In the genomic region with DNA sequence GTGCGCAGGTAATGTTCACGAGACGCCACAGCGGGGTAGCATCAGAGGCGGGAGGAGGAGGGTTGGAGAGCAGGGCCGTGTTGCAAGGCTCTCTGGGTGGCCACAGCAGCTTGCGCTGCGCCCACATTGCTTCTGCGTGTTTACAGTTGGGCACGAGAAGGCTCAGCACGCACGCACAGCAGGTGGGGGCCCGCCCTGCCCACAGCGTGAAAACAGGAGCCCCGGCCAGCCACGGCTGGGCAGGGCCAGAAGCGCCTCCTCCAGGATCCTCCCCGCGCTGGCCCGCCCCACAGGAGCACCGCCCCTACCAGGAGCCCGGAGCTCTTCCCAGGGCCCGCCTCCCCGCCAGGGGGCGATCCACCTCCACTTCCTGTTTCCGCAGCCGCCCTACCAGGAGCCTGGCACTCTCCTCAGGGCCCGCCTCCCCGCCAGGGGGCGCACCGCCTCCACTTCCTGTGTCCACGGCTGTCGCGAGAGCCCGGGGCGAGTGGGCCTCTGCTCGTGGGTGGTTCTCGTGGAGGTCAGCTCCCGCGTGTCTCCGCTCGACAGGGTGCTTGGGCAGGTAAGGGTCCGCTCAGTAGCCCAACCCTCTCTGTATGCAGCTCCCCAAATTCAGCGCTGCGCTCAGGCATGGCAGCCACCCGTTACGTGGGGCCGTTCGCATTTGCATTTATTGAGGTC, we compare ENCODE assay signal across 8 cellular contexts. TPM values are rescaled to one million over a fixed set of nuclear protein-coding genes. Genes with fewer than 3 reads are reported as not detected.
DNase-seq lines count a peak whose midpoint lies in the region; ATAC-seq, FAIRE-seq and TF ChIP-seq lines count a peak whose summit lies in the region.

TSS of gene FAM50B (plus strand) at position 449 of the 681 bp plus-strand sequence. CDS start 439 bp downstream, outside the sequence.

- ATAC-seq in HG02571 (IDR thresholded peaks at IDR 0.05; ENCODE audit: unreplicated experiment) (peak; percentile 86), activated B cell treated with CpG ODN at 0.5 μM for 24 hours (ENCODE audit: low read depth) (peak; percentile 95)

- intact Hi-C loops in activated B cell treated with CpG ODN at 0.5 μM for 24 hours (cut with micrococcal nuclease) (loop anchor here (1.0 to 5.0 kb wide), 7 partner anchors 44 to 307 kb away; partner anchors contain the start of gene ECI2), spleen (cut with DNase I; ENCODE audit: low total_unique reads) (no loop called here)

- H3K9me3 Mint-ChIP-seq in activated B cell treated with CpG ODN at 0.5 μM for 24 hours (no peaks in the 10 kb centered on the region), immature natural killer cell (peaks cover 0 to 3% (median 0%) of the 10 kb centered on the region in 6 donors)

- peaks cover 0 to 10% (median 4%) of the 10 kb centered on the region in 8 donors for H3K9me3 ChIP-seq in spleen

- TF ChIP-seq POLR2A in spleen (IDR thresholded peaks at IDR 0.05) = peak in 1 of 3 donors; percentile 7

- H3K4me3 ChIP-seq in GM12865 (ENCODE audit: low read depth, low read length) (peak within 1 kb of the TSS; percentile 60), cardiac fibroblast (replicated peaks in 1 of 2; ENCODE audit: low read depth in 2 of 2, low read length in 2 of 2) (peak within 1 kb of the TSS; percentile 50 to 58), spleen (peak within 1 kb of the TSS; percentile 25 to 73 (median 39))

- CTCF ChIA-PET in activated B cell treated with CpG ODN at 0.5 μM for 24 hours (lab: Charles Lee) = interaction anchor here (0.6 to 3.7 kb wide), 20 partner anchors 13 to 304 kb away, joined by 3 to 18 read pairs (median 4); partner anchors contain the start of gene PXDC1

- WGBS in spleen, 5 donors = 36 to 65% (median 50%) methylated on average over 34 to 49 of the region's 49 CpGs

- DNase-seq in GM12865 (ENCODE audit: low read depth) (peak; percentile 89), NCI-H146 (lab: John Stamatoyannopoulos, UW) (peak; percentile 77), activated B cell treated with CpG ODN at 0.5 μM for 24 hours (peak; percentile 86), cardiac fibroblast (ENCODE audit: low read depth in 2 of 2) (peak; percentile 91), immature natural killer cell (peak; percentile 91 to 94 (median 94)), spleen (peak; percentile 97), urothelium cell line (ENCODE audit: low spot score) (no peak)

- peaks cover 0 to 40% (median 13%) of the 10 kb centered on the region in 6 donors for H3K4me1 ChIP-seq in spleen

- peak within 1 kb of the TSS; percentile 80 for H3K27ac Mint-ChIP-seq in activated B cell treated with CpG ODN at 0.5 μM for 24 hours
- H3K27ac Mint-ChIP-seq in immature natural killer cell = peak within 1 kb of the TSS; percentile 84 to 98 (median 93)

- POLR2A ChIA-PET in activated B cell treated with CpG ODN at 0.5 μM for 24 hours (lab: Charles Lee) = interaction anchor here (0.6 to 2.8 kb wide), 13 partner anchors 45 to 172 kb away, joined by 3 to 23 read pairs (median 4); partner anchors contain the start of gene PXDC1

- peak within 1 kb of the TSS in 7 of 8 donors; percentile 55 to 81 (median 73) for H3K27ac ChIP-seq in spleen

- H3K36me3 ChIP-seq in spleen = no peaks in the 10 kb centered on the region

- FAIRE-seq in urothelium cell line (lab: Jason Lieb, UNC) = no peak

- no peaks in the 10 kb centered on the region for H3K27me3 ChIP-seq in spleen (replicated peaks in 1 of 7)

- TF ChIP-seq CTCF in GM12865 (IDR thresholded peaks at IDR 0.05; ENCODE audit: insufficient read depth, low read depth, low read length, missing control alignments) = peak; percentile 78
- peak; percentile 63 for TF ChIP-seq CTCF in activated B cell treated with CpG ODN at 0.5 μM for 24 hours (IDR thresholded peaks at IDR 0.05)
- peak; percentile 85 for TF ChIP-seq CTCF in cardiac fibroblast (IDR thresholded peaks at IDR 0.05; ENCODE audit: low read depth, low read length)
- peak; percentile 93 to 99 (median 96) for TF ChIP-seq CTCF in spleen (IDR thresholded peaks at IDR 0.05 in 8 of 11, conservative IDR thresholded peaks at IDR 0.05 in 3 of 11)

- no peaks in the 10 kb centered on the region for H3K36me3 Mint-ChIP-seq in activated B cell treated with CpG ODN at 0.5 μM for 24 hours (ENCODE audit: low read depth)
- H3K36me3 Mint-ChIP-seq in immature natural killer cell = no peaks in the 10 kb centered on the region

- no peaks in the 10 kb centered on the region for H3K27me3 Mint-ChIP-seq in activated B cell treated with CpG ODN at 0.5 μM for 24 hours
- H3K27me3 Mint-ChIP-seq in immature natural killer cell (ENCODE audit: low read depth in 3 of 3) = peaks cover 3 to 9% (median 4%) of the 10 kb centered on the region in 3 donors

- H3K4me1 Mint-ChIP-seq in activated B cell treated with CpG ODN at 0.5 μM for 24 hours (peaks cover 22% of the 10 kb centered on the region), immature natural killer cell (peaks cover 14 to 15% of the 10 kb centered on the region in 2 donors)

- H3K4me3 Mint-ChIP-seq in activated B cell treated with CpG ODN at 0.5 μM for 24 hours = peak within 1 kb of the TSS; percentile 80
- H3K4me3 Mint-ChIP-seq in immature natural killer cell = peak within 1 kb of the TSS; percentile 82 to 95 (median 88)

RNA-seq across cellular contexts. Expression of gene FAM50B, which starts in this region (rescaled TPM):
- total RNA-seq in activated B cell treated with CpG ODN at 0.5 μM for 24 hours (7.6 and 8.1 TPM in 2 replicates), spleen (10 to 100 TPM in 2 of 7 donors, 1 to 10 TPM in 5; 7.3 to 11.8 (median 8.4) TPM)
- polyA plus RNA-seq in immature natural killer cell (10 to 100 TPM in 1 of 3 donors, 1 to 10 TPM in 2; 3.9 to 15.9 (median 4.2) TPM), spleen (10 to 100 TPM in 2 of 3 donors, 1 to 10 TPM in 1; 6.6 to 13.3 (median 11.7) TPM)
